ENCODE assay signal across 20 cellular contexts in genomic region chr1:229984310-229984991, GRCh38.
"Had no signal": no experiment of that assay in that cellular context is flagged by ENCODE, and none has a peak within 500 bp of the region (broad histone marks: within the 10 kb centered on the region; RNA-seq: fewer than 3 reads in every experiment).

No MANE protein-coding gene starts in this region.

- H3K4me3 Mint-ChIP-seq: activated CD4-positive, alpha-beta T cell treated with anti-CD3 and anti-CD28 coated beads, Interleukin-2, amount 10 ng/mL, durations not matched to agents 7 days and 5 days; activated naive CD4-positive, alpha-beta T cell treated with anti-CD3 and anti-CD28 coated beads, Interleukin-2, amount 10 ng/mL, durations not matched to agents 7 days and 5 days; activated T-cell treated with anti-CD3 and anti-CD28 coated beads, Interleukin-2, amount 50 U/mL, for 4 hours; central memory CD8-positive, alpha-beta T cell; neural crest cell; T-helper 1 cell treated with Interleukin-12 subunit alpha and Interleukin-12 subunit beta and Interleukin-4 antibody, amounts not matched to agents 30 μg/mL and 1 μg/mL, for 36 hours had no signal

- H3K36me3 Mint-ChIP-seq: activated naive CD4-positive, alpha-beta T cell treated with anti-CD3 and anti-CD28 coated beads, Interleukin-2, amount 10 ng/mL, durations not matched to agents 7 days and 5 days had no signal

- H3K9me3 ChIP-seq: ascending aorta, colonic mucosa, left lung, spleen, tibial artery had no signal

- H3K4me1 ChIP-seq: ascending aorta, colonic mucosa, left lung, spleen, tibial artery had no signal

- DNase-seq: activated CD4-positive, alpha-beta T cell treated with anti-CD3 and anti-CD28 coated beads, Interleukin-2, amount 10 ng/mL, durations not matched to agents 7 days and 5 days; activated CD8-positive, alpha-beta memory T cell treated with anti-CD3 and anti-CD28 coated beads, Interleukin-2, amount 50 U/mL, for 4 hours; activated effector memory CD4-positive, alpha-beta T cell treated with Interleukin-2 at 50 U/mL for 16 hours; activated naive CD4-positive, alpha-beta T cell treated with anti-CD3 and anti-CD28 coated beads, Interleukin-2, amount 10 ng/mL, durations not matched to agents 7 days and 5 days; activated T-cell treated with anti-CD3 and anti-CD28 coated beads, Interleukin-2, amount 50 U/mL, for 4 hours; colonic mucosa; foreskin melanocyte; head of caudate nucleus; kidney; left lung; mammary epithelial cell; spleen; stimulated activated naive CD4-positive, alpha-beta T cell treated with Interleukin-2 at 50 U/mL for 16 hours; tibial artery had no signal

- H3K4me1 Mint-ChIP-seq: activated CD4-positive, alpha-beta T cell treated with anti-CD3 and anti-CD28 coated beads, Interleukin-2, amount 10 ng/mL, durations not matched to agents 7 days and 5 days; activated naive CD4-positive, alpha-beta T cell treated with anti-CD3 and anti-CD28 coated beads, Interleukin-2, amount 10 ng/mL, durations not matched to agents 7 days and 5 days; central memory CD8-positive, alpha-beta T cell; neural crest cell had no signal

- ATAC-seq: activated CD4-positive, CD25-positive, alpha-beta regulatory T cell treated with anti-CD3 and anti-CD28 coated beads, Interleukin-2, amount 50 U/mL, for 24 hours; activated T-cell treated with anti-CD3 and anti-CD28 coated beads, Interleukin-2, amount 50 U/mL, for 4 hours; left lung had no signal

- H3K27me3 ChIP-seq: ascending aorta, colonic mucosa, left lung, spleen, tibial artery had no signal

- H3K27ac Mint-ChIP-seq: activated CD4-positive, alpha-beta T cell treated with anti-CD3 and anti-CD28 coated beads, Interleukin-2, amount 10 ng/mL, durations not matched to agents 7 days and 5 days; activated naive CD4-positive, alpha-beta T cell treated with anti-CD3 and anti-CD28 coated beads, Interleukin-2, amount 10 ng/mL, durations not matched to agents 7 days and 5 days; T-helper 1 cell treated with Interleukin-12 subunit alpha and Interleukin-12 subunit beta and Interleukin-4 antibody, amounts not matched to agents 30 μg/mL and 1 μg/mL, for 36 hours had no signal

- H3K9me3 Mint-ChIP-seq: activated CD4-positive, alpha-beta T cell treated with anti-CD3 and anti-CD28 coated beads, Interleukin-2, amount 10 ng/mL, durations not matched to agents 7 days and 5 days; activated naive CD4-positive, alpha-beta T cell treated with anti-CD3 and anti-CD28 coated beads, Interleukin-2, amount 10 ng/mL, durations not matched to agents 7 days and 5 days; activated T-cell treated with anti-CD3 and anti-CD28 coated beads, Interleukin-2, amount 50 U/mL, for 4 hours; central memory CD8-positive, alpha-beta T cell; neural crest cell; T-helper 1 cell treated with Interleukin-12 subunit alpha and Interleukin-12 subunit beta and Interleukin-4 antibody, amounts not matched to agents 30 μg/mL and 1 μg/mL, for 36 hours had no signal

- H3K4me3 ChIP-seq: ascending aorta, colonic mucosa, left lung, spleen, tibial artery had no signal

- FAIRE-seq: kidney, urothelium cell line had no signal

- H3K27ac ChIP-seq: ascending aorta, colonic mucosa, left lung, spleen, tibial artery had no signal

- H3K36me3 ChIP-seq: ascending aorta, colonic mucosa, left lung, spleen, tibial artery had no signal
